ENCODE assay signal across 1 cellular context in the genomic region with DNA sequence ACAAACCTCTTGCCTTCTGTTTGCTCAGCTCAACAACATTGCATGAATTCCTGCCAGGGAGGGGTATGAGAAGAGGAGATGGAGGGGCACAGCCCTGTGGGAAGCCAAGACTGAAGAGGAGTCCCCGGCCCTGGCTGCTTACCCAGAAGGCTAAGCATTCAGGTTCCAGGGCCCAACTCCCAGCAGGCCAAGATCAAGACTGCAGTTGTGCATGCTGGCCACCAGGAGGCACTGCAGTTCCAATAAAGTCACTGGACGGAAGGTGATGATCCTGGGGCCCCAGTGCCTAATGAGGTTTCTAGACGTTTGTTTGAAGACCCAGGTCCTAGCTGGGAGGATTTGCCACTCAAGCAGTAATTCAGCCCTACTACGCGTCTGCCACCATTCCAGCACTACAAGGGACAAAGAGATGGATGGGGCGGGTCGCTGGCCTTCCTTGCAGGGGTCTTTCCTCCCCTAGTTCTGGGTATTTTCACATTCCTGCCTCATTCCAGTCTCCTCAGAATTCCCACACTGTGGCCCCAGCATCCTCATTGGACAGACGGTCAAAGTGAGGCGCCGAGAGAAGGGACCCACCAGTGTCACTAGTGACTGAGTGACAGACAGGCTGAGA.
TF ChIP-seq lines count a peak whose summit lies in the region.

No MANE protein-coding gene starts in this region.

TF ChIP-seq in K562, 482 proteins besides CTCF, POLR2A, EP300 and RAD21 (continued from another document):
- TF ChIP-seq UBTF (IDR thresholded peaks at IDR 0.05; ENCODE audit: borderline replicate concordance in 1 of 2, low read depth in 2 of 2, low read length in 2 of 2) (0 out of 4 replicates have a peak, but pooled peaks of 1 of the 2 experiments have one; percentile 47), MAFF (IDR thresholded peaks at IDR 0.05; ENCODE audit: low read length) (no peak), NR2F6 (CRISPR knock-in tag; IDR thresholded peaks at IDR 0.05) (no peak), CREM (IDR thresholded peaks at IDR 0.05; ENCODE audit: low read depth) (0 out of 2 replicates have a peak, but pooled peaks have one; percentile 43), ZNF280B (CRISPR knock-in tag; IDR thresholded peaks at IDR 0.05) (no peak), CAMTA2 (CRISPR knock-in tag; conservative IDR thresholded peaks at IDR 0.05) (no peak), NCOA1 (IDR thresholded peaks at IDR 0.05; ENCODE audit: low read depth) (no peak), PCBP2 (IDR thresholded peaks at IDR 0.05; ENCODE audit: low read depth, low read length, poor library complexity, severe bottlenecking) (no peak), ZNF143 (CRISPR knock-in tag; IDR thresholded peaks at IDR 0.05) (peak; percentile 35; the same call in 1 of the 2 replicates), E2F6 (IDR thresholded peaks at IDR 0.05; ENCODE audit: borderline replicate concordance in 1 of 2, extremely low read depth in 1 of 2, insufficient read depth in 1 of 2, insufficient read length in 1 of 2, low read depth in 1 of 2, low read length in 1 of 2, poor library complexity in 1 of 2, severe bottlenecking in 1 of 2) (peak in 1 of 2 experiments; percentile 13), XRCC3 (IDR thresholded peaks at IDR 0.05) (no peak), SMARCA5 (IDR thresholded peaks at IDR 0.05) (no peak), RUNX1 (IDR thresholded peaks at IDR 0.05; ENCODE audit: low read depth) (no peak), ZNF778 (CRISPR knock-in tag; IDR thresholded peaks at IDR 0.05) (no peak), MAFG (tag; conservative IDR thresholded peaks at IDR 0.05) (0 out of 2 replicates have a peak, but pooled peaks have one; percentile 6), BRF1 (IDR thresholded peaks at IDR 0.05; ENCODE audit: borderline replicate concordance, extremely low read depth, insufficient read length) (no peak), KAT7 (CRISPR knock-in tag; IDR thresholded peaks at IDR 0.05; ENCODE audit: borderline replicate concordance) (no peak), THRAP3 (IDR thresholded peaks at IDR 0.05; ENCODE audit: borderline replicate concordance) (no peak), EWSR1 (IDR thresholded peaks at IDR 0.05; ENCODE audit: borderline replicate concordance, low read depth, partially characterized antibody) (no peak)
- TF ChIP-seq, protein P1, sequence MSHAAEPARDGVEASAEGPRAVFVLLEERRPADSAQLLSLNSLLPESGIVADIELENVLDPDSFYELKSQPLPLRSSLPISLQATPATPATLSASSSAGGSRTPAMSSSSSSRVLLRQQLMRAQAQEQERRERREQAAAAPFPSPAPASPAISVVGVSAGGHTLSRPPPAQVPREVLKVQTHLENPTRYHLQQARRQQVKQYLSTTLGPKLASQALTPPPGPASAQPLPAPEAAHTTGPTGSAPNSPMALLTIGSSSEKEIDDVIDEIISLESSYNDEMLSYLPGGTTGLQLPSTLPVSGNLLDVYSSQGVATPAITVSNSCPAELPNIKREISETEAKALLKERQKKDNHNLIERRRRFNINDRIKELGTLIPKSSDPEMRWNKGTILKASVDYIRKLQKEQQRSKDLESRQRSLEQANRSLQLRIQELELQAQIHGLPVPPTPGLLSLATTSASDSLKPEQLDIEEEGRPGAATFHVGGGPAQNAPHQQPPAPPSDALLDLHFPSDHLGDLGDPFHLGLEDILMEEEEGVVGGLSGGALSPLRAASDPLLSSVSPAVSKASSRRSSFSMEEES (CRISPR knock-in tag; IDR thresholded peaks at IDR 0.05): no peak
- TF ChIP-seq, protein P2, sequence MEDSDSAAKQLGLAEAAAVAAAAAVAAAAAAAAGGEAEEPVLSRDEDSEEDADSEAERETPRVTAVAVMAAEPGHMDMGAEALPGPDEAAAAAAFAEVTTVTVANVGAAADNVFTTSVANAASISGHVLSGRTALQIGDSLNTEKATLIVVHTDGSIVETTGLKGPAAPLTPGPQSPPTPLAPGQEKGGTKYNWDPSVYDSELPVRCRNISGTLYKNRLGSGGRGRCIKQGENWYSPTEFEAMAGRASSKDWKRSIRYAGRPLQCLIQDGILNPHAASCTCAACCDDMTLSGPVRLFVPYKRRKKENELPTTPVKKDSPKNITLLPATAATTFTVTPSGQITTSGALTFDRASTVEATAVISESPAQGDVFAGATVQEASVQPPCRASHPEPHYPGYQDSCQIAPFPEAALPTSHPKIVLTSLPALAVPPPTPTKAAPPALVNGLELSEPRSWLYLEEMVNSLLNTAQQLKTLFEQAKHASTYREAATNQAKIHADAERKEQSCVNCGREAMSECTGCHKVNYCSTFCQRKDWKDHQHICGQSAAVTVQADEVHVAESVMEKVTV (CRISPR knock-in tag; IDR thresholded peaks at IDR 0.05): peak; percentile 75
- TF ChIP-seq, protein P3, sequence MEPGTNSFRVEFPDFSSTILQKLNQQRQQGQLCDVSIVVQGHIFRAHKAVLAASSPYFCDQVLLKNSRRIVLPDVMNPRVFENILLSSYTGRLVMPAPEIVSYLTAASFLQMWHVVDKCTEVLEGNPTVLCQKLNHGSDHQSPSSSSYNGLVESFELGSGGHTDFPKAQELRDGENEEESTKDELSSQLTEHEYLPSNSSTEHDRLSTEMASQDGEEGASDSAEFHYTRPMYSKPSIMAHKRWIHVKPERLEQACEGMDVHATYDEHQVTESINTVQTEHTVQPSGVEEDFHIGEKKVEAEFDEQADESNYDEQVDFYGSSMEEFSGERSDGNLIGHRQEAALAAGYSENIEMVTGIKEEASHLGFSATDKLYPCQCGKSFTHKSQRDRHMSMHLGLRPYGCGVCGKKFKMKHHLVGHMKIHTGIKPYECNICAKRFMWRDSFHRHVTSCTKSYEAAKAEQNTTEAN (CRISPR knock-in tag; IDR thresholded peaks at IDR 0.05): no peak
